In the genomic region with DNA sequence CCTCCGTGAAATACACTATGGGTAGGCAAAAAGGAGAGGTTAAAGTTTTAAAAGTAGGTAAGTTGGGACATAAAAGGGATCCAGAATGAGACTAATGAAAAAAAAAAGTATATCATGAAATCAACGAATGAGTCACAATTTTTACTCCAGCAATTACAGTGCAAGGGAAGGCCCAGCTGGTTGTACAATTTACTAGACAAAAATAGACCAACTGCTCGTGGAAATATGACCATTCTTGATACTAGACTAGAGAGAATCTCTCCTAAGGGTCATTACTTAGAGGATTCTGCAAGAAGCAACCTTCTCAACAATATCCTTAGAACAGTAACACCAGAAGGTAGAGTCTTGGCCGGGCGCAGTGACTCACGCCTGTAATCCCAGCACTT, we compare ENCODE assay signal across 17 cellular contexts. TPM values are rescaled to one million over a fixed set of nuclear protein-coding genes. Genes with fewer than 3 reads are reported as not detected.
DNase-seq lines count a peak whose midpoint lies in the region; ATAC-seq and TF ChIP-seq lines count a peak whose summit lies in the region.
"Had no signal": no experiment of that assay in that cellular context is flagged by ENCODE, and none has a peak within 500 bp of the region (broad histone marks: within the 10 kb centered on the region; RNA-seq: fewer than 3 reads in every experiment).

No MANE protein-coding gene starts in this region.

- TF ChIP-seq EP300 in tibial nerve (IDR thresholded peaks at IDR 0.05): no peak

- H4K20me1 ChIP-seq in smooth muscle cell (ENCODE audit: low read depth): no peaks in the 10 kb centered on the region

- no peak overlapping the region for H3K4me3 ChIP-seq in testis
- H3K4me3 ChIP-seq in tibial nerve: no peak overlapping the region
- H3K4me3 ChIP-seq in smooth muscle cell: no peak overlapping the region
- H3K4me3 ChIP-seq: dorsolateral prefrontal cortex, gastrocnemius medialis, skin epidermis had no signal

- H3K4me3 Mint-ChIP-seq in activated T-cell treated with anti-CD3 and anti-CD28 coated beads, Interleukin-2, amount 50 U/mL, for 72 hours: no peak overlapping the region
- H3K4me3 Mint-ChIP-seq in activated T-cell treated with anti-CD3 and anti-CD28 coated beads, Interleukin-2, amount 50 U/mL, for 4 hours: no peak overlapping the region
- H3K4me3 Mint-ChIP-seq: activated B cell treated with CpG ODN at 0.5 μM for 24 hours; stimulated activated naive CD8-positive, alpha-beta T cell treated with anti-CD3 and anti-CD28 coated beads, Interleukin-15, Interleukin-2, amounts not matched to agents 100 ng/mL and 50 ng/mL, for 24 hours had no signal

- H3K4me1 ChIP-seq in testis: peaks cover 26% of the 10 kb centered on the region
- H3K4me1 ChIP-seq in tibial nerve: no peaks in the 10 kb centered on the region
- H3K4me1 ChIP-seq in smooth muscle cell (ENCODE audit: low read depth): no peaks in the 10 kb centered on the region
- H3K4me1 ChIP-seq: gastrocnemius medialis had no signal

- peaks cover 45% of the 10 kb centered on the region for H3K4me1 Mint-ChIP-seq in activated T-cell treated with anti-CD3 and anti-CD28 coated beads, Interleukin-2, amount 50 U/mL, for 72 hours (ENCODE audit: low read depth)
- peaks cover 23% of the 10 kb centered on the region for H3K4me1 Mint-ChIP-seq in activated T-cell treated with anti-CD3 and anti-CD28 coated beads, Interleukin-2, amount 50 U/mL, for 4 hours (ENCODE audit: low read depth)
- H3K4me1 Mint-ChIP-seq: activated B cell treated with CpG ODN at 0.5 μM for 24 hours had no signal

- no peak for DNase-seq in activated T-cell treated with anti-CD3 and anti-CD28 coated beads, Interleukin-2, amount 50 U/mL, for 72 hours
- no peak for DNase-seq in activated T-cell treated with anti-CD3 and anti-CD28 coated beads, Interleukin-2, amount 50 U/mL, for 4 hours
- DNase-seq in RWPE1 (ENCODE audit: low spot score): no peak
- DNase-seq in epithelial cell of prostate (ENCODE audit: low read depth, low spot score): no peak
- DNase-seq in testis: no peak
- DNase-seq in tibial nerve (ENCODE audit: low spot score in 2 of 2): no peak
- DNase-seq in smooth muscle cell (lab: John Stamatoyannopoulos, UW; ENCODE audit: unreplicated experiment): no peak
- DNase-seq: activated B cell treated with CpG ODN at 0.5 μM for 24 hours, amygdala, DMS 273 treated with DMSO at 0.1 percent for 48 hours, dorsolateral prefrontal cortex, gastrocnemius medialis, NCI-H1048, nucleus accumbens had no signal

- peak; percentile 18 to 43 for ATAC-seq in activated T-cell treated with anti-CD3 and anti-CD28 coated beads, Interleukin-2, amount 50 U/mL, for 72 hours (replicated peaks in 1 of 2)
- ATAC-seq in activated T-cell treated with anti-CD3 and anti-CD28 coated beads, Interleukin-2, amount 50 U/mL, for 4 hours: no peak
- ATAC-seq in HG03196 (IDR thresholded peaks at IDR 0.05; ENCODE audit: unreplicated experiment): no peak
- ATAC-seq: gastrocnemius medialis had no signal

- H3K27me3 Mint-ChIP-seq in activated T-cell treated with anti-CD3 and anti-CD28 coated beads, Interleukin-2, amount 50 U/mL, for 72 hours (ENCODE audit: low read depth): peaks cover 35% of the 10 kb centered on the region
- peaks cover 3% of the 10 kb centered on the region for H3K27me3 Mint-ChIP-seq in activated T-cell treated with anti-CD3 and anti-CD28 coated beads, Interleukin-2, amount 50 U/mL, for 4 hours (ENCODE audit: low read depth)

- H3K27me3 ChIP-seq in testis (no peaks in the 10 kb centered on the region), tibial nerve (no peaks in the 10 kb centered on the region), smooth muscle cell (ENCODE audit: low read depth) (no peaks in the 10 kb centered on the region)
- H3K27me3 ChIP-seq: gastrocnemius medialis had no signal

- H3K27ac Mint-ChIP-seq in activated T-cell treated with anti-CD3 and anti-CD28 coated beads, Interleukin-2, amount 50 U/mL, for 72 hours: no peak overlapping the region
- H3K27ac Mint-ChIP-seq: activated B cell treated with CpG ODN at 0.5 μM for 24 hours; stimulated activated naive CD8-positive, alpha-beta T cell treated with anti-CD3 and anti-CD28 coated beads, Interleukin-15, Interleukin-2, amounts not matched to agents 100 ng/mL and 50 ng/mL, for 24 hours had no signal

- H2AFZ ChIP-seq in smooth muscle cell (ENCODE audit: low read depth): no peak overlapping the region

- no peaks in the 10 kb centered on the region for H3K9me3 Mint-ChIP-seq in activated T-cell treated with anti-CD3 and anti-CD28 coated beads, Interleukin-2, amount 50 U/mL, for 72 hours
- no peaks in the 10 kb centered on the region for H3K9me3 Mint-ChIP-seq in activated T-cell treated with anti-CD3 and anti-CD28 coated beads, Interleukin-2, amount 50 U/mL, for 4 hours
- H3K9me3 Mint-ChIP-seq: activated B cell treated with CpG ODN at 0.5 μM for 24 hours; stimulated activated naive CD8-positive, alpha-beta T cell treated with anti-CD3 and anti-CD28 coated beads, Interleukin-15, Interleukin-2, amounts not matched to agents 100 ng/mL and 50 ng/mL, for 24 hours had no signal

- H3K36me3 ChIP-seq in testis (ENCODE audit: low read depth, missing control alignments) (no peaks in the 10 kb centered on the region), tibial nerve (no peaks in the 10 kb centered on the region), smooth muscle cell (ENCODE audit: low read depth) (no peaks in the 10 kb centered on the region)
- H3K36me3 ChIP-seq: gastrocnemius medialis had no signal

- WGBS in testis, 2 donors: 69 to 84% methylated on average over 6 of the region's 6 CpGs
- WGBS in tibial nerve, 2 donors: 76 to 83% methylated on average over 6 of the region's 6 CpGs
- 84% methylated on average over 6 of the region's 6 CpGs for WGBS in smooth muscle cell (ENCODE audit: low lambda C conversion rate)

- TF ChIP-seq POLR2A in testis (IDR thresholded peaks at IDR 0.05): no peak
- no peak for TF ChIP-seq POLR2A in tibial nerve (IDR thresholded peaks at IDR 0.05)

- intact Hi-C loops in testis (cut with DNase I; ENCODE audit: low total_unique reads): no loop called here

- TF ChIP-seq CTCF in RWPE1 (conservative IDR thresholded peaks at IDR 0.05; ENCODE audit: low read depth): no peak
- no peak for TF ChIP-seq CTCF in testis (IDR thresholded peaks at IDR 0.05)
- TF ChIP-seq CTCF in tibial nerve (IDR thresholded peaks at IDR 0.05): no peak
- no peak for TF ChIP-seq CTCF in smooth muscle cell (IDR thresholded peaks at IDR 0.05; ENCODE audit: borderline replicate concordance, insufficient read depth, poor library complexity, severe bottlenecking)

- POLR2A ChIA-PET in RWPE1 (lab: Yijun Ruan, JAX; ENCODE audit: low non-redundant PET): no interaction called here

- CTCF ChIA-PET in RWPE1 (lab: Yijun Ruan, JAX): no interaction called here

- H3K27ac ChIP-seq in RWPE1: peak overlapping the region; percentile 54
- H3K27ac ChIP-seq in epithelial cell of prostate: peak overlapping the region; percentile 40
- peak overlapping the region; percentile 24 to 44 for H3K27ac ChIP-seq in testis
- H3K27ac ChIP-seq in tibial nerve: no peak overlapping the region
- H3K27ac ChIP-seq in smooth muscle cell (ENCODE audit: low read depth): no peak overlapping the region
- H3K27ac ChIP-seq: dorsolateral prefrontal cortex, gastrocnemius medialis, skin epidermis had no signal

- H3F3A ChIP-seq in smooth muscle cell (ENCODE audit: low read depth): no peaks in the 10 kb centered on the region

- H3K79me2 ChIP-seq in smooth muscle cell (ENCODE audit: low read depth): no peaks in the 10 kb centered on the region

- no peak overlapping the region for H3K9ac ChIP-seq in smooth muscle cell (ENCODE audit: low read depth)

- no peaks in the 10 kb centered on the region for H3K9me3 ChIP-seq in testis
- H3K9me3 ChIP-seq in tibial nerve: no peaks in the 10 kb centered on the region
- no peaks in the 10 kb centered on the region for H3K9me3 ChIP-seq in smooth muscle cell (replicated peaks; ENCODE audit: low read depth)
- H3K9me3 ChIP-seq: gastrocnemius medialis had no signal

- no peaks in the 10 kb centered on the region for H3K36me3 Mint-ChIP-seq in activated T-cell treated with anti-CD3 and anti-CD28 coated beads, Interleukin-2, amount 50 U/mL, for 72 hours (ENCODE audit: insufficient read depth in 2 of 2)
- no peaks in the 10 kb centered on the region for H3K36me3 Mint-ChIP-seq in activated T-cell treated with anti-CD3 and anti-CD28 coated beads, Interleukin-2, amount 50 U/mL, for 4 hours (ENCODE audit: insufficient read depth)

- H3K4me2 ChIP-seq in smooth muscle cell: no peak overlapping the region

RNA-seq across cellular contexts. Expression of gene EFHD2, which starts 55.1 kb away (rescaled TPM):
- 10 to 100 TPM; 30.3 to 45.7 TPM for total RNA-seq in activated T-cell treated with anti-CD3 and anti-CD28 coated beads, Interleukin-2, amount 50 U/mL, for 72 hours
- 10 to 100 TPM; 79.5 to 81.7 (median 80.0) TPM for total RNA-seq in activated T-cell treated with anti-CD3 and anti-CD28 coated beads, Interleukin-2, amount 50 U/mL, for 4 hours
- total RNA-seq in testis: 100 to 1,000 TPM; 308 to 384 TPM
- polyA plus RNA-seq in testis (ENCODE audit: insufficient read depth, low read depth, low replicate concordance): 146 TPM
- 10 to 100 TPM; 17.0 to 61.5 (median 29.6) TPM for total RNA-seq in tibial nerve
- 7.0 and 10.4 TPM in 2 replicates for total RNA-seq in smooth muscle cell
- polyA plus RNA-seq in smooth muscle cell: 22.9 and 34.1 TPM in 2 replicates

Comparison
In these comparisons a context has a peak if more than half of its experiments do, and no peak if none do; other contexts are left out.
1. ATAC-seq: peak in activated T-cell treated with anti-CD3 and anti-CD28 coated beads, Interleukin-2, amount 50 U/mL, for 72 hours (2 of 2); none in activated T-cell treated with anti-CD3 and anti-CD28 coated beads, Interleukin-2, amount 50 U/mL, for 4 hours (0 of 2) and HG03196 (single experiment).
2. H3K27ac ChIP-seq: peak in RWPE1 (single experiment), epithelial cell of prostate (single experiment) and testis (2 of 2); none in tibial nerve (0 of 4) and smooth muscle cell (single experiment).